Comparison of ENCODE assay signal across 1 cellular context in the genomic region with DNA sequence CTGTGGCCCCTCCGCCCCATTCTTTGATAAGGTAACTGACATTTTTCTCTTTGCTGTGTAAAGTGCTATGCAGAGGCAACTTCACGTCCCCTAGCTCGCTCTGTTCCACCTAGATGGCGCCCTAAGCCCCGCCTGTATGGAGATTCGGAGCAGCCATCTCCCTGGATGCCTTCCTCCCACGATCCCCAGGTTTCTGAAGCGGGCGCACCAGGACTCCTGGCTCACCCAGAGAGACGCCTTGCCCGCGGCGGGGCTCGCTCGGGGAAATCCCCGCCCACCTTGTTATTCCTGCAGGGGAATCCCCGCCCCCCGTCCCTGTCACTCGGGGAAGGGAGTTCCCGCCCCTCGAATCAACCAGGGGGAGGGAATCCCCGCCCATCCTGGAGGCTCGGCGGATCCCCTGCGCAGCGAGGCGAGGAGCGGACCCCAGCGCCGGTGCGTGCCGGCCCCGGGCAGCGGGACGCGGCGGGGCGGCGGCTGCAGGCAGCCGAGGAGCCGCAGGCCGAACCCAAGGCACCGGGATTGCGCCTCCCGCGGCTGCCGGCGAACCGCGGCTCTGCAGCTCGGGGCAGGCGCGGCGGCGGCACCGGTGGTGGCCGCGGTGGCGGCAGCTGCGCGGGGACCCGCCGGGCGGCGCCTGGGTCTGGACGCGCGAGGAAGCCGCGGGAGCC.
TF ChIP-seq lines count a peak whose summit lies in the region.

A gene (plus strand): TSS at position 384 of the 671 bp plus-strand sequence.

TF ChIP-seq in HEK293, 187 proteins besides CTCF, POLR2A, EP300 and RAD21 (continued from another document and continues in another):
- TF ChIP-seq, protein P1, sequence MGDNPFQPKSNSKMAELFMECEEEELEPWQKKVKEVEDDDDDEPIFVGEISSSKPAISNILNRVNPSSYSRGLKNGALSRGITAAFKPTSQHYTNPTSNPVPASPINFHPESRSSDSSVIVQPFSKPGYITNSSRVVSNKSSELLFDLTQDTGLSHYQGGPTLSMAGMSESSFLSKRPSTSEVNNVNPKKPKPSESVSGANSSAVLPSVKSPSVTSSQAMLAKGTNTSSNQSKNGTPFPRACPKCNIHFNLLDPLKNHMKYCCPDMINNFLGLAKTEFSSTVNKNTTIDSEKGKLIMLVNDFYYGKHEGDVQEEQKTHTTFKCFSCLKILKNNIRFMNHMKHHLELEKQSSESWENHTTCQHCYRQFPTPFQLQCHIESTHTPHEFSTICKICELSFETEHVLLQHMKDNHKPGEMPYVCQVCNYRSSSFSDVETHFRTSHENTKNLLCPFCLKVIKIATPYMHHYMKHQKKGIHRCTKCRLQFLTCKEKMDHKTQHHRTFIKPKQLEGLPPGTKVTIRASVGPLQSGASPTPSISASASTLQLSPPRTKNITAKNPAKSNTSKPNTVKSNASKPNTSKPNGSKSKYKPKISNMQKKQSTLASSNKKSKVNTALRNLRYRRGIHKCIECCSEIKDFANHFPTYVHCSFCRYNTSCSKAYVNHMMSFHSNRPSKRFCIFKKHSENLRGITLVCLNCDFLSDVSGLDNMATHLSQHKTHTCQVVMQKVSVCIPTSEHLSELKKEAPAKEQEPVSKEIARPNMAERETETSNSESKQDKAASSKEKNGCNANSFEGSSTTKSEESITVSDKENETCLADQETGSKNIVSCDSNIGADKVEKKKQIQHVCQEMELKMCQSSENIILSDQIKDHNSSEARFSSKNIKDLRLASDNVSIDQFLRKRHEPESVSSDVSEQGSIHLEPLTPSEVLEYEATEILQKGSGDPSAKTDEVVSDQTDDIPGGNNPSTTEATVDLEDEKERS (tag by site-specific recombination; IDR thresholded peaks at IDR 0.05), result no peak
- TF ChIP-seq SP3 (tag by site-specific recombination; IDR thresholded peaks at IDR 0.05) (peak; percentile 82), KLF16 (tag by site-specific recombination; IDR thresholded peaks at IDR 0.05) (peak; percentile 56; the same call in 1 of the 2 replicates), ZNF10 (tag by site-specific recombination; IDR thresholded peaks at IDR 0.05) (peak; percentile 85), KLF8 (tag by site-specific recombination; IDR thresholded peaks at IDR 0.05) (peak; percentile 53; the same call in 1 of the 2 replicates), ZNF335 (tag by site-specific recombination; conservative IDR thresholded peaks at IDR 0.05) (peak; percentile 93), ZNF560 (tag by site-specific recombination; IDR thresholded peaks at IDR 0.05; ENCODE audit: borderline replicate concordance) (no peak), ZNF391 (tag by site-specific recombination; IDR thresholded peaks at IDR 0.05; ENCODE audit: borderline replicate concordance, low read depth) (no peak), MZF1 (tag by site-specific recombination; IDR thresholded peaks at IDR 0.05; ENCODE audit: borderline replicate concordance) (peak; percentile 91), ZNF121 (tag by site-specific recombination; IDR thresholded peaks at IDR 0.05) (no peak), ZNF138 (tag by site-specific recombination; IDR thresholded peaks at IDR 0.05; ENCODE audit: borderline replicate concordance) (no peak), ZBTB1 (tag by site-specific recombination; IDR thresholded peaks at IDR 0.05) (no peak), ZNF23 (tag by site-specific recombination; IDR thresholded peaks at IDR 0.05; ENCODE audit: borderline replicate concordance) (no peak), OSR2 (tag by site-specific recombination; IDR thresholded peaks at IDR 0.05) (no peak), ZBTB17 (tag by site-specific recombination; IDR thresholded peaks at IDR 0.05) (peak; percentile 86), ZNF366 (tag by site-specific recombination; conservative IDR thresholded peaks at IDR 0.05) (no peak), ZNF221 (tag by site-specific recombination; IDR thresholded peaks at IDR 0.05; ENCODE audit: borderline replicate concordance) (no peak), ZIC2 (tag by site-specific recombination; IDR thresholded peaks at IDR 0.05) (peak; percentile 95), YY1 (tag by site-specific recombination; IDR thresholded peaks at IDR 0.05) (peak; percentile 68; the same call in 1 of the 2 replicates), GLIS1 (tag by site-specific recombination; IDR thresholded peaks at IDR 0.05) (peak; percentile 64), SCRT2 (tag by site-specific recombination; IDR thresholded peaks at IDR 0.05) (no peak), ZNF423 (tag by site-specific recombination; IDR thresholded peaks at IDR 0.05) (peak; percentile 96), SP2 (tag by site-specific recombination; IDR thresholded peaks at IDR 0.05) (peak; percentile 90), ZBTB48 (tag by site-specific recombination; IDR thresholded peaks at IDR 0.05) (peak; percentile 91), ZNF677 (tag by site-specific recombination; IDR thresholded peaks at IDR 0.05) (peak; percentile 53; the same call in 1 of the 2 replicates), ZNF777 (tag by site-specific recombination; IDR thresholded peaks at IDR 0.05; ENCODE audit: borderline replicate concordance) (no peak), ZNF610 (tag by site-specific recombination; IDR thresholded peaks at IDR 0.05; ENCODE audit: borderline replicate concordance) (no peak), KLF10 (tag by site-specific recombination; IDR thresholded peaks at IDR 0.05) (peak; percentile 91), YY2 (tag by site-specific recombination; IDR thresholded peaks at IDR 0.05) (peak; percentile 31; the same call in 1 of the 2 replicates), ZEB2 (tag by site-specific recombination; IDR thresholded peaks at IDR 0.05) (peak; percentile 74)
- TF ChIP-seq, protein P2, sequence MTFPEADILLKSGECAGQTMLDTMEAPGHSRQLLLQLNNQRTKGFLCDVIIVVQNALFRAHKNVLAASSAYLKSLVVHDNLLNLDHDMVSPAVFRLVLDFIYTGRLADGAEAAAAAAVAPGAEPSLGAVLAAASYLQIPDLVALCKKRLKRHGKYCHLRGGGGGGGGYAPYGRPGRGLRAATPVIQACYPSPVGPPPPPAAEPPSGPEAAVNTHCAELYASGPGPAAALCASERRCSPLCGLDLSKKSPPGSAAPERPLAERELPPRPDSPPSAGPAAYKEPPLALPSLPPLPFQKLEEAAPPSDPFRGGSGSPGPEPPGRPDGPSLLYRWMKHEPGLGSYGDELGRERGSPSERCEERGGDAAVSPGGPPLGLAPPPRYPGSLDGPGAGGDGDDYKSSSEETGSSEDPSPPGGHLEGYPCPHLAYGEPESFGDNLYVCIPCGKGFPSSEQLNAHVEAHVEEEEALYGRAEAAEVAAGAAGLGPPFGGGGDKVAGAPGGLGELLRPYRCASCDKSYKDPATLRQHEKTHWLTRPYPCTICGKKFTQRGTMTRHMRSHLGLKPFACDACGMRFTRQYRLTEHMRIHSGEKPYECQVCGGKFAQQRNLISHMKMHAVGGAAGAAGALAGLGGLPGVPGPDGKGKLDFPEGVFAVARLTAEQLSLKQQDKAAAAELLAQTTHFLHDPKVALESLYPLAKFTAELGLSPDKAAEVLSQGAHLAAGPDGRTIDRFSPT (tag by site-specific recombination; IDR thresholded peaks at IDR 0.05), result no peak
- TF ChIP-seq, protein P3, sequence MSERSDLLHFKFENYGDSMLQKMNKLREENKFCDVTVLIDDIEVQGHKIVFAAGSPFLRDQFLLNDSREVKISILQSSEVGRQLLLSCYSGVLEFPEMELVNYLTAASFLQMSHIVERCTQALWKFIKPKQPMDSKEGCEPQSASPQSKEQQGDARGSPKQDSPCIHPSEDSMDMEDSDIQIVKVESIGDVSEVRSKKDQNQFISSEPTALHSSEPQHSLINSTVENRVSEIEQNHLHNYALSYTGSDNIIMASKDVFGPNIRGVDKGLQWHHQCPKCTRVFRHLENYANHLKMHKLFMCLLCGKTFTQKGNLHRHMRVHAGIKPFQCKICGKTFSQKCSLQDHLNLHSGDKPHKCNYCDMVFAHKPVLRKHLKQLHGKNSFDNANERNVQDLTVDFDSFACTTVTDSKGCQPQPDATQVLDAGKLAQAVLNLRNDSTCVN (tag by site-specific recombination; optimal IDR thresholded peaks at IDR 0.05), result peak; percentile 56
- TF ChIP-seq, protein P4, sequence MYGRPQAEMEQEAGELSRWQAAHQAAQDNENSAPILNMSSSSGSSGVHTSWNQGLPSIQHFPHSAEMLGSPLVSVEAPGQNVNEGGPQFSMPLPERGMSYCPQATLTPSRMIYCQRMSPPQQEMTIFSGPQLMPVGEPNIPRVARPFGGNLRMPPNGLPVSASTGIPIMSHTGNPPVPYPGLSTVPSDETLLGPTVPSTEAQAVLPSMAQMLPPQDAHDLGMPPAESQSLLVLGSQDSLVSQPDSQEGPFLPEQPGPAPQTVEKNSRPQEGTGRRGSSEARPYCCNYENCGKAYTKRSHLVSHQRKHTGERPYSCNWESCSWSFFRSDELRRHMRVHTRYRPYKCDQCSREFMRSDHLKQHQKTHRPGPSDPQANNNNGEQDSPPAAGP (tag by site-specific recombination; IDR thresholded peaks at IDR 0.05), result peak; percentile 29; the same call in 1 of the 2 replicates
- TF ChIP-seq, protein P5, sequence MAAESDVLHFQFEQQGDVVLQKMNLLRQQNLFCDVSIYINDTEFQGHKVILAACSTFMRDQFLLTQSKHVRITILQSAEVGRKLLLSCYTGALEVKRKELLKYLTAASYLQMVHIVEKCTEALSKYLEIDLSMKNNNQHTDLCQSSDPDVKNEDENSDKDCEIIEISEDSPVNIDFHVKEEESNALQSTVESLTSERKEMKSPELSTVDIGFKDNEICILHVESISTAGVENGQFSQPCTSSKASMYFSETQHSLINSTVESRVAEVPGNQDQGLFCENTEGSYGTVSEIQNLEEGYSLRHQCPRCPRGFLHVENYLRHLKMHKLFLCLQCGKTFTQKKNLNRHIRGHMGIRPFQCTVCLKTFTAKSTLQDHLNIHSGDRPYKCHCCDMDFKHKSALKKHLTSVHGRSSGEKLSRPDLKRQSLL (tag by site-specific recombination; IDR thresholded peaks at IDR 0.05), result no peak
- TF ChIP-seq, protein P6, sequence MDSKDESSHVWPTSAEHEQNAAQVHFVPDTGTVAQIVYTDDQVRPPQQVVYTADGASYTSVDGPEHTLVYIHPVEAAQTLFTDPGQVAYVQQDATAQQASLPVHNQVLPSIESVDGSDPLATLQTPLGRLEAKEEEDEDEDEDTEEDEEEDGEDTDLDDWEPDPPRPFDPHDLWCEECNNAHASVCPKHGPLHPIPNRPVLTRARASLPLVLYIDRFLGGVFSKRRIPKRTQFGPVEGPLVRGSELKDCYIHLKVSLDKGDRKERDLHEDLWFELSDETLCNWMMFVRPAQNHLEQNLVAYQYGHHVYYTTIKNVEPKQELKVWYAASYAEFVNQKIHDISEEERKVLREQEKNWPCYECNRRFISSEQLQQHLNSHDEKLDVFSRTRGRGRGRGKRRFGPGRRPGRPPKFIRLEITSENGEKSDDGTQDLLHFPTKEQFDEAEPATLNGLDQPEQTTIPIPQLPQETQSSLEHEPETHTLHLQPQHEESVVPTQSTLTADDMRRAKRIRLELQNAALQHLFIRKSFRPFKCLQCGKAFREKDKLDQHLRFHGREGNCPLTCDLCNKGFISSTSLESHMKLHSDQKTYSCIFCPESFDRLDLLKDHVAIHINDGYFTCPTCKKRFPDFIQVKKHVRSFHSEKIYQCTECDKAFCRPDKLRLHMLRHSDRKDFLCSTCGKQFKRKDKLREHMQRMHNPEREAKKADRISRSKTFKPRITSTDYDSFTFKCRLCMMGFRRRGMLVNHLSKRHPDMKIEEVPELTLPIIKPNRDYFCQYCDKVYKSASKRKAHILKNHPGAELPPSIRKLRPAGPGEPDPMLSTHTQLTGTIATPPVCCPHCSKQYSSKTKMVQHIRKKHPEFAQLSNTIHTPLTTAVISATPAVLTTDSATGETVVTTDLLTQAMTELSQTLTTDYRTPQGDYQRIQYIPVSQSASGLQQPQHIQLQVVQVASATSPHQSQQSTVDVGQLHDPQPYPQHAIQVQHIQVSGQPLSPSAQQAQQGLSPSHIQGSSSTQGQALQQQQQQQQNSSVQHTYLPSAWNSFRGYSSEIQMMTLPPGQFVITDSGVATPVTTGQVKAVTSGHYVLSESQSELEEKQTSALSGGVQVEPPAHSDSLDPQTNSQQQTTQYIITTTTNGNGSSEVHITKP (tag by site-specific recombination; IDR thresholded peaks at IDR 0.05), result peak; percentile 52
- TF ChIP-seq, protein P7, sequence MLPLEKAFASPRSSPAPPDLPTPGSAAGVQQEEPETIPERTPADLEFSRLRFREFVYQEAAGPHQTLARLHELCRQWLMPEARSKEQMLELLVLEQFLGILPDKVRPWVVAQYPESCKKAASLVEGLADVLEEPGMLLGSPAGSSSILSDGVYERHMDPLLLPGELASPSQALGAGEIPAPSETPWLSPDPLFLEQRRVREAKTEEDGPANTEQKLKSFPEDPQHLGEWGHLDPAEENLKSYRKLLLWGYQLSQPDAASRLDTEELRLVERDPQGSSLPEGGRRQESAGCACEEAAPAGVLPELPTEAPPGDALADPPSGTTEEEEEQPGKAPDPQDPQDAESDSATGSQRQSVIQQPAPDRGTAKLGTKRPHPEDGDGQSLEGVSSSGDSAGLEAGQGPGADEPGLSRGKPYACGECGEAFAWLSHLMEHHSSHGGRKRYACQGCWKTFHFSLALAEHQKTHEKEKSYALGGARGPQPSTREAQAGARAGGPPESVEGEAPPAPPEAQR (tag by site-specific recombination; IDR thresholded peaks at IDR 0.05), result no peak
- TF ChIP-seq, protein P8, sequence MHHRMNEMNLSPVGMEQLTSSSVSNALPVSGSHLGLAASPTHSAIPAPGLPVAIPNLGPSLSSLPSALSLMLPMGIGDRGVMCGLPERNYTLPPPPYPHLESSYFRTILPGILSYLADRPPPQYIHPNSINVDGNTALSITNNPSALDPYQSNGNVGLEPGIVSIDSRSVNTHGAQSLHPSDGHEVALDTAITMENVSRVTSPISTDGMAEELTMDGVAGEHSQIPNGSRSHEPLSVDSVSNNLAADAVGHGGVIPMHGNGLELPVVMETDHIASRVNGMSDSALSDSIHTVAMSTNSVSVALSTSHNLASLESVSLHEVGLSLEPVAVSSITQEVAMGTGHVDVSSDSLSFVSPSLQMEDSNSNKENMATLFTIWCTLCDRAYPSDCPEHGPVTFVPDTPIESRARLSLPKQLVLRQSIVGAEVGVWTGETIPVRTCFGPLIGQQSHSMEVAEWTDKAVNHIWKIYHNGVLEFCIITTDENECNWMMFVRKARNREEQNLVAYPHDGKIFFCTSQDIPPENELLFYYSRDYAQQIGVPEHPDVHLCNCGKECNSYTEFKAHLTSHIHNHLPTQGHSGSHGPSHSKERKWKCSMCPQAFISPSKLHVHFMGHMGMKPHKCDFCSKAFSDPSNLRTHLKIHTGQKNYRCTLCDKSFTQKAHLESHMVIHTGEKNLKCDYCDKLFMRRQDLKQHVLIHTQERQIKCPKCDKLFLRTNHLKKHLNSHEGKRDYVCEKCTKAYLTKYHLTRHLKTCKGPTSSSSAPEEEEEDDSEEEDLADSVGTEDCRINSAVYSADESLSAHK (tag by site-specific recombination; IDR thresholded peaks at IDR 0.05), result no peak
- TF ChIP-seq, protein P9, sequence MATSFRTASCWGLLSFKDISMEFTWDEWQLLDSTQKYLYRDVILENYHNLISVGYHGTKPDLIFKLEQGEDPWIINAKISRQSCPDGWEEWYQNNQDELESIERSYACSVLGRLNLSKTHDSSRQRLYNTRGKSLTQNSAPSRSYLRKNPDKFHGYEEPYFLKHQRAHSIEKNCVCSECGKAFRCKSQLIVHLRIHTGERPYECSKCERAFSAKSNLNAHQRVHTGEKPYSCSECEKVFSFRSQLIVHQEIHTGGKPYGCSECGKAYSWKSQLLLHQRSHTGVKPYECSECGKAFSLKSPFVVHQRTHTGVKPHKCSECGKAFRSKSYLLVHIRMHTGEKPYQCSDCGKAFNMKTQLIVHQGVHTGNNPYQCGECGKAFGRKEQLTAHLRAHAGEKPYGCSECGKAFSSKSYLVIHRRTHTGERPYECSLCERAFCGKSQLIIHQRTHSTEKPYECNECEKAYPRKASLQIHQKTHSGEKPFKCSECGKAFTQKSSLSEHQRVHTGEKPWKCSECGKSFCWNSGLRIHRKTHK (tag by site-specific recombination; IDR thresholded peaks at IDR 0.05), result no peak
